ENCODE assay signal across 11 cellular contexts in genomic region chr11:65854161-65854592, GRCh38. TPM values are rescaled to one million over a fixed set of nuclear protein-coding genes. Genes with fewer than 3 reads are reported as not detected.
DNase-seq lines count a peak whose midpoint lies in the region; ATAC-seq lines count a peak whose summit lies in the region.
"Had no signal": no experiment of that assay in that cellular context is flagged by ENCODE, and none has a peak within 500 bp of the region (broad histone marks: within the 10 kb centered on the region; RNA-seq: fewer than 3 reads in every experiment).

No MANE protein-coding gene starts in this region.

- peaks cover 69% of the 10 kb centered on the region for H3K4me1 ChIP-seq in mucosa of stomach (ENCODE audit: control insufficient read depth, insufficient read depth, low read length)

- H3K36me3 ChIP-seq in mucosa of stomach (ENCODE audit: control insufficient read depth, insufficient read depth, low read length), result peaks cover 49% of the 10 kb centered on the region

- peak overlapping the region; percentile 24 for H3K4me3 Mint-ChIP-seq in activated naive CD8-positive, alpha-beta T cell treated with anti-CD3 and anti-CD28 coated beads, Interleukin-2, amount 10 ng/mL, durations not matched to agents 7 days and 5 days

- ATAC-seq in left ventricle myocardium superior (no peak), Right ventricle myocardium superior (ENCODE audit: poor library complexity) (no peak)
- no peak for ATAC-seq in activated naive CD8-positive, alpha-beta T cell treated with anti-CD3 and anti-CD28 coated beads, Interleukin-2, amount 10 ng/mL, durations not matched to agents 7 days and 5 days (ENCODE audit: low read depth)

- H3K27me3 ChIP-seq in mucosa of stomach (ENCODE audit: control insufficient read depth, insufficient read depth, low read length), result no peaks in the 10 kb centered on the region
- H3K27me3 ChIP-seq: tibial artery had no signal

- peak; percentile 3 for DNase-seq in left ventricle myocardium superior
- no peak for DNase-seq in Right ventricle myocardium superior
- no peak for DNase-seq in activated naive CD8-positive, alpha-beta T cell treated with anti-CD3 and anti-CD28 coated beads, Interleukin-2, amount 10 ng/mL, durations not matched to agents 7 days and 5 days
- DNase-seq in NCI-H2107 treated with DMSO at 0.1 percent for 48 hours (lab: John Stamatoyannopoulos, UW; ENCODE audit: unreplicated experiment), result no peak
- DNase-seq in inferior parietal cortex (ENCODE audit: extremely low spot score), result no peak
- no peak for DNase-seq in stimulated activated CD4-positive, alpha-beta T cell treated with anti-CD3 and anti-CD28 coated beads, Interleukin-12 subunit alpha, Interleukin-12 subunit beta, amount 100 ng/mL, for 4 hours
- no peak for DNase-seq in central memory CD4-positive, alpha-beta T cell
- DNase-seq: amygdala, NCI-H1694 had no signal

- POLR2A ChIA-PET in activated naive CD8-positive, alpha-beta T cell treated with anti-CD3 and anti-CD28 coated beads, Interleukin-2, amount 10 ng/mL, durations not matched to agents 7 days and 5 days (lab: Charles Lee), result interaction anchor here (1.1 to 3.0 kb wide), 2 partner anchors 7 to 16 kb away, joined by 3 to 22 read pairs; partner anchors contain the start of gene MUS81

- no peaks in the 10 kb centered on the region for H3K27me3 Mint-ChIP-seq in activated naive CD8-positive, alpha-beta T cell treated with anti-CD3 and anti-CD28 coated beads, Interleukin-2, amount 10 ng/mL, durations not matched to agents 7 days and 5 days

- H3K9ac ChIP-seq in mucosa of stomach (ENCODE audit: low read length), result peak overlapping the region; percentile 27

- intact Hi-C loops in left ventricle myocardium superior (cut with micrococcal nuclease) (no loop called here), Right ventricle myocardium superior (cut with DNase I) (no loop called here)

- H3K27ac Mint-ChIP-seq in activated naive CD8-positive, alpha-beta T cell treated with anti-CD3 and anti-CD28 coated beads, Interleukin-2, amount 10 ng/mL, durations not matched to agents 7 days and 5 days, result no peak overlapping the region

- H3K4me1 Mint-ChIP-seq in activated naive CD8-positive, alpha-beta T cell treated with anti-CD3 and anti-CD28 coated beads, Interleukin-2, amount 10 ng/mL, durations not matched to agents 7 days and 5 days, result peaks cover 34% of the 10 kb centered on the region

- H3K9me3 ChIP-seq in mucosa of stomach (ENCODE audit: control insufficient read depth, low read length), result peaks cover 5% of the 10 kb centered on the region

- peaks cover 2% of the 10 kb centered on the region for H3K9me3 Mint-ChIP-seq in activated naive CD8-positive, alpha-beta T cell treated with anti-CD3 and anti-CD28 coated beads, Interleukin-2, amount 10 ng/mL, durations not matched to agents 7 days and 5 days

- no peak overlapping the region for H3K4me3 ChIP-seq in mucosa of stomach (ENCODE audit: low read length)
- H3K4me3 ChIP-seq: tibial artery had no signal

- H3K36me3 Mint-ChIP-seq in activated naive CD8-positive, alpha-beta T cell treated with anti-CD3 and anti-CD28 coated beads, Interleukin-2, amount 10 ng/mL, durations not matched to agents 7 days and 5 days, result peaks cover 52% of the 10 kb centered on the region

RNA-seq across cellular contexts. Expression of gene CFL1, which starts 3.8 kb away (rescaled TPM):
- 334 TPM for total RNA-seq in left ventricle myocardium superior
- 288 TPM for total RNA-seq in Right ventricle myocardium superior
- 1,000 to 10,000 TPM; 1,357 to 1,424 TPM for total RNA-seq in activated naive CD8-positive, alpha-beta T cell treated with anti-CD3 and anti-CD28 coated beads, Interleukin-2, amount 10 ng/mL, durations not matched to agents 7 days and 5 days

RNA-seq across cellular contexts. Expression of gene MUS81, which starts 6.1 kb away (rescaled TPM):
- total RNA-seq in left ventricle myocardium superior, result 37.8 TPM
- total RNA-seq in Right ventricle myocardium superior, result 30.7 TPM
- 100 to 1,000 TPM; 102 to 110 TPM for total RNA-seq in activated naive CD8-positive, alpha-beta T cell treated with anti-CD3 and anti-CD28 coated beads, Interleukin-2, amount 10 ng/mL, durations not matched to agents 7 days and 5 days

RNA-seq across cellular contexts. Expression of gene EFEMP2, which starts 18.4 kb away (rescaled TPM):
- 95.2 TPM for total RNA-seq in left ventricle myocardium superior
- total RNA-seq in Right ventricle myocardium superior, result 80.0 TPM
- 10 to 100 TPM; 15.3 to 20.0 TPM for total RNA-seq in activated naive CD8-positive, alpha-beta T cell treated with anti-CD3 and anti-CD28 coated beads, Interleukin-2, amount 10 ng/mL, durations not matched to agents 7 days and 5 days

RNA-seq across cellular contexts. Expression of gene SNX32, which starts 20.4 kb away (rescaled TPM):
- total RNA-seq in left ventricle myocardium superior (not detected), Right ventricle myocardium superior (not detected)
- 1 to 10 TPM; 2.6 to 3.6 TPM for total RNA-seq in activated naive CD8-positive, alpha-beta T cell treated with anti-CD3 and anti-CD28 coated beads, Interleukin-2, amount 10 ng/mL, durations not matched to agents 7 days and 5 days

RNA-seq across cellular contexts. Expression of gene CTSW, which starts 25.5 kb away (rescaled TPM):
- total RNA-seq in left ventricle myocardium superior, result 1.1 TPM
- total RNA-seq in Right ventricle myocardium superior, result 0.73 TPM
- 100 to 1,000 TPM; 161 to 175 TPM for total RNA-seq in activated naive CD8-positive, alpha-beta T cell treated with anti-CD3 and anti-CD28 coated beads, Interleukin-2, amount 10 ng/mL, durations not matched to agents 7 days and 5 days
